11 cellular contexts compared by ENCODE assay signal in genomic region chr10:6399241-6399701, GRCh38.
DNase-seq lines count a peak whose midpoint lies in the region; ATAC-seq lines count a peak whose summit lies in the region.
"Had no signal": no experiment of that assay in that cellular context is flagged by ENCODE, and none has a peak within 500 bp of the region (broad histone marks: within the 10 kb centered on the region; RNA-seq: fewer than 3 reads in every experiment).

No MANE protein-coding gene starts in this region.

- no peaks in the 10 kb centered on the region for H3K9me3 Mint-ChIP-seq in stimulated activated effector memory CD8-positive, alpha-beta T cell treated with anti-CD3 and anti-CD28 coated beads, Interleukin-12 subunit alpha, Interleukin-12 subunit beta, amount 100 ng/mL, for 72 hours
- H3K9me3 Mint-ChIP-seq: activated CD4-positive, alpha-beta memory T cell treated with anti-CD3 and anti-CD28 coated beads for 36 hours had no signal

- no peak overlapping the region for H3K9ac ChIP-seq in SK-N-MC (ENCODE audit: insufficient read length)

- no peaks in the 10 kb centered on the region for H3K4me1 ChIP-seq in SJCRH30

- peak; percentile 22 for DNase-seq in HK-2 (ENCODE audit: unreplicated experiment)
- no peak for DNase-seq in SK-N-MC (ENCODE audit: low read depth, low spot score)
- peak; percentile 29 for DNase-seq in glomerular visceral epithelial cell (ENCODE audit: extremely low spot score)
- DNase-seq in stimulated activated effector memory CD8-positive, alpha-beta T cell treated with anti-CD3 and anti-CD28 coated beads, Interleukin-12 subunit alpha, Interleukin-12 subunit beta, amount 100 ng/mL, for 72 hours (ENCODE audit: low spot score in 2 of 2), result no peak
- no peak for DNase-seq in DMS 273 treated with DMSO at 0.1 percent for 48 hours (lab: John Stamatoyannopoulos, UW)
- DNase-seq in stimulated activated CD4-positive, alpha-beta T cell treated with anti-CD3 and anti-CD28 coated beads, Interleukin-2, amount 100 ng/mL, for 24 hours, result no peak
- no peak for DNase-seq in SJCRH30
- DNase-seq: activated CD4-positive, alpha-beta memory T cell treated with anti-CD3 and anti-CD28 coated beads for 36 hours; cerebellar nuclear complex; NK-92 treated with Interleukin-12 subunit alpha and Interleukin-12 subunit beta, amount 100 ng/mL, for 24 hours had no signal

- H3K36me3 Mint-ChIP-seq in stimulated activated effector memory CD8-positive, alpha-beta T cell treated with anti-CD3 and anti-CD28 coated beads, Interleukin-12 subunit alpha, Interleukin-12 subunit beta, amount 100 ng/mL, for 72 hours, result peaks cover 8% of the 10 kb centered on the region

- peak overlapping the region; percentile 63 for H3K27ac Mint-ChIP-seq in stimulated activated effector memory CD8-positive, alpha-beta T cell treated with anti-CD3 and anti-CD28 coated beads, Interleukin-12 subunit alpha, Interleukin-12 subunit beta, amount 100 ng/mL, for 72 hours
- H3K27ac Mint-ChIP-seq: activated CD4-positive, alpha-beta memory T cell treated with anti-CD3 and anti-CD28 coated beads for 36 hours had no signal

- H3K9me3 ChIP-seq in SK-N-MC (ENCODE audit: low read depth, low read length) (no peaks in the 10 kb centered on the region), SJCRH30 (replicated peaks) (no peaks in the 10 kb centered on the region)

- peaks cover 17% of the 10 kb centered on the region for H3K4me1 Mint-ChIP-seq in stimulated activated effector memory CD8-positive, alpha-beta T cell treated with anti-CD3 and anti-CD28 coated beads, Interleukin-12 subunit alpha, Interleukin-12 subunit beta, amount 100 ng/mL, for 72 hours

- H3K27ac ChIP-seq in SK-N-MC (peak overlapping the region; percentile 54; the same call in 1 of the 2 replicates), SJCRH30 (no peak overlapping the region)

- H3K36me3 ChIP-seq in SK-N-MC (ENCODE audit: insufficient read depth, low read length) (no peaks in the 10 kb centered on the region), SJCRH30 (no peaks in the 10 kb centered on the region)

- ATAC-seq in stimulated activated effector memory CD8-positive, alpha-beta T cell treated with anti-CD3 and anti-CD28 coated beads, Interleukin-12 subunit alpha, Interleukin-12 subunit beta, amount 100 ng/mL, for 72 hours, result no peak
- ATAC-seq in HG03432 (IDR thresholded peaks at IDR 0.05; ENCODE audit: unreplicated experiment), result no peak

- H3K4me3 Mint-ChIP-seq in stimulated activated effector memory CD8-positive, alpha-beta T cell treated with anti-CD3 and anti-CD28 coated beads, Interleukin-12 subunit alpha, Interleukin-12 subunit beta, amount 100 ng/mL, for 72 hours, result no peak overlapping the region
- H3K4me3 Mint-ChIP-seq: activated CD4-positive, alpha-beta memory T cell treated with anti-CD3 and anti-CD28 coated beads for 36 hours had no signal

- H3K4me3 ChIP-seq in SK-N-MC (peak overlapping the region; percentile 7; the same call in 1 of the 2 replicates), SJCRH30 (no peak overlapping the region)

- no peaks in the 10 kb centered on the region for H3K27me3 ChIP-seq in SJCRH30

Comparison
In these comparisons a context has a peak if more than half of its experiments do, and no peak if none do; other contexts are left out.
1. DNase-seq: peak in HK-2 (single experiment) and glomerular visceral epithelial cell (single experiment); none in SK-N-MC (single experiment), stimulated activated effector memory CD8-positive, alpha-beta T cell treated with anti-CD3 and anti-CD28 coated beads, Interleukin-12 subunit alpha, Interleukin-12 subunit beta, amount 100 ng/mL, for 72 hours (0 of 2), DMS 273 treated with DMSO at 0.1 percent for 48 hours (single experiment), stimulated activated CD4-positive, alpha-beta T cell treated with anti-CD3 and anti-CD28 coated beads, Interleukin-2, amount 100 ng/mL, for 24 hours (0 of 2) and SJCRH30 (0 of 2).